9 cellular contexts compared by ENCODE assay signal in the genomic region with DNA sequence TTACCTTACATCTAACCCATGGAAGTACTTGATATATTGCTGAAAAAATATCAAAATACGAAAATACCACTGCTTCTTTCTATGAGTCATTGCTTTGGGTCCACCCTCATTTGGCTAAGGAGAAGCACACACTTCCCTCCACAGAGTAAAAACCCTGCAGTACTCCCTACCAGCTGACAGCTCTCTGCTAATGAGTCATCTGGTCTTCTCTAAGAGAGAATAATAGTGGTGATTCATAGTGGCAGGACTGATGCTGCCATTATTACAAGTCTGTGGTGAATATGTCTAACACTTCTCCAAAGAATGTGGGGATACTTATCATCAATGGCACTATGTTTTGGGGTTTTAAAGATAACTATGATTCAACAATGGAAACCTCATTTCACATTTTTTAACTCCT.
A peak's percentile ranks its signal among the peaks of the same experiment; 100 is the strongest.
DNase-seq lines count a peak whose midpoint lies in the region; ATAC-seq, FAIRE-seq and TF ChIP-seq lines count a peak whose summit lies in the region.
"Had no signal": no experiment of that assay in that cellular context is flagged by ENCODE, and none has a peak within 500 bp of the region (broad histone marks: within the 10 kb centered on the region; RNA-seq: fewer than 3 reads in every experiment).

No MANE protein-coding gene starts in this region.

- peak overlapping the region; percentile 35 for H3K27ac ChIP-seq in astrocyte (ENCODE audit: low read depth, low read length)
- H3K27ac ChIP-seq in GM23338 (ENCODE audit: low read depth) = no peak overlapping the region

- H3K27me3 ChIP-seq in astrocyte (ENCODE audit: insufficient read depth, low read length) (no peaks in the 10 kb centered on the region), GM23338 (ENCODE audit: insufficient read depth) (no peaks in the 10 kb centered on the region)

- no peak overlapping the region for H3K9ac ChIP-seq in astrocyte (ENCODE audit: low read length)

- H3K4me1 ChIP-seq in astrocyte (ENCODE audit: insufficient read depth, low read length) (peaks cover 6% of the 10 kb centered on the region), GM23338 (ENCODE audit: insufficient read depth) (no peaks in the 10 kb centered on the region)

- H3K27me3 Mint-ChIP-seq in astrocyte (ENCODE audit: low read depth, unreplicated experiment) = no peaks in the 10 kb centered on the region
- no peaks in the 10 kb centered on the region for H3K27me3 Mint-ChIP-seq in GM23338 (ENCODE audit: insufficient read depth, low read depth, poor library complexity)

- H3F3A ChIP-seq in GM23338 (replicated peaks; ENCODE audit: low read depth) = no peaks in the 10 kb centered on the region

- ATAC-seq in GM19452 (IDR thresholded peaks at IDR 0.05; ENCODE audit: unreplicated experiment) (peak; percentile 80), HG03460 (IDR thresholded peaks at IDR 0.05; ENCODE audit: unreplicated experiment) (peak; percentile 94), GM23338 (no peak)

- H3K9me2 ChIP-seq in GM23338 (ENCODE audit: insufficient read depth) = no peaks in the 10 kb centered on the region

- H3K79me2 ChIP-seq in astrocyte (ENCODE audit: insufficient read depth, low read length) (no peaks in the 10 kb centered on the region), GM23338 (replicated peaks; ENCODE audit: insufficient read depth) (no peaks in the 10 kb centered on the region)

- H4K20me1 ChIP-seq in astrocyte (ENCODE audit: insufficient read depth, low read length) (no peaks in the 10 kb centered on the region), GM23338 (replicated peaks; ENCODE audit: insufficient read depth) (no peaks in the 10 kb centered on the region)

- H3K9me3 Mint-ChIP-seq in astrocyte (ENCODE audit: unreplicated experiment) (no peaks in the 10 kb centered on the region), GM23338 (no peaks in the 10 kb centered on the region)

- H3K4me3 Mint-ChIP-seq in astrocyte (ENCODE audit: unreplicated experiment) = no peak overlapping the region
- no peak overlapping the region for H3K4me3 Mint-ChIP-seq in GM23338

- no peak for TF ChIP-seq CTCF in astrocyte (IDR thresholded peaks at IDR 0.05; ENCODE audit: insufficient read depth, low read depth, low read length)
- no peak for TF ChIP-seq CTCF in GM23338 (conservative IDR thresholded peaks at IDR 0.05; ENCODE audit: low read depth in 2 of 2)

- H3K27ac Mint-ChIP-seq in astrocyte (ENCODE audit: unreplicated experiment) = peak overlapping the region; percentile 59
- H3K27ac Mint-ChIP-seq in GM23338 = no peak overlapping the region

- H3K4me3 ChIP-seq in astrocyte (ENCODE audit: insufficient read depth, low read depth, low read length) (no peak overlapping the region), GM23338 (no peak overlapping the region)

- H3K4me2 ChIP-seq in astrocyte (ENCODE audit: low read length) (peak overlapping the region; percentile 54), GM23338 (no peak overlapping the region)

- H3K36me3 ChIP-seq in astrocyte (ENCODE audit: insufficient read depth, low read length) (no peaks in the 10 kb centered on the region), GM23338 (ENCODE audit: insufficient read depth) (no peaks in the 10 kb centered on the region)

- no peaks in the 10 kb centered on the region for H3K9me3 ChIP-seq in astrocyte (ENCODE audit: insufficient read depth, low read depth, low read length)

- no peaks in the 10 kb centered on the region for H3K36me3 Mint-ChIP-seq in astrocyte (ENCODE audit: low read depth, unreplicated experiment)
- no peaks in the 10 kb centered on the region for H3K36me3 Mint-ChIP-seq in GM23338 (ENCODE audit: low read depth)

- H2AFZ ChIP-seq in astrocyte (ENCODE audit: low read depth, low read length) (no peak overlapping the region), GM23338 (no peak overlapping the region)

- DNase-seq in AG20443 (ENCODE audit: low spot score) (peak; percentile 46), astrocyte (ENCODE audit: low read depth) (peak; percentile 100), retina (no peak), NCI-H1694 (lab: John Stamatoyannopoulos, UW) (no peak), GM23338 (ENCODE audit: low spot score) (no peak)
- peak; percentile 2 for DNase-seq in stimulated activated CD4-positive, alpha-beta T cell treated with anti-CD3 and anti-CD28 coated beads, Interleukin-2, amount 100 ng/mL, for 4 hours (ENCODE audit: low read depth)

- no peak for FAIRE-seq in astrocyte (lab: Jason Lieb, UNC)
- FAIRE-seq: GM18507 had no signal

- H3K4me1 Mint-ChIP-seq in astrocyte (ENCODE audit: low read depth, unreplicated experiment) (peaks cover 9% of the 10 kb centered on the region), GM23338 (no peaks in the 10 kb centered on the region)

TF ChIP-seq in GM23338, 12 proteins besides CTCF, POLR2A, EP300 and RAD21:
- no peak for TF ChIP-seq STAT1 (IDR thresholded peaks at IDR 0.05; ENCODE audit: unreplicated experiment)

Comparison
In these comparisons a context has a peak if more than half of its experiments do, and no peak if none do; other contexts are left out.
1. DNase-seq: peak in AG20443 (single experiment), astrocyte (single experiment) and stimulated activated CD4-positive, alpha-beta T cell treated with anti-CD3 and anti-CD28 coated beads, Interleukin-2, amount 100 ng/mL, for 4 hours (single experiment); none in retina (single experiment), NCI-H1694 (single experiment) and GM23338 (single experiment).